ENCODE assay signal across 8 cellular contexts in the genomic region with DNA sequence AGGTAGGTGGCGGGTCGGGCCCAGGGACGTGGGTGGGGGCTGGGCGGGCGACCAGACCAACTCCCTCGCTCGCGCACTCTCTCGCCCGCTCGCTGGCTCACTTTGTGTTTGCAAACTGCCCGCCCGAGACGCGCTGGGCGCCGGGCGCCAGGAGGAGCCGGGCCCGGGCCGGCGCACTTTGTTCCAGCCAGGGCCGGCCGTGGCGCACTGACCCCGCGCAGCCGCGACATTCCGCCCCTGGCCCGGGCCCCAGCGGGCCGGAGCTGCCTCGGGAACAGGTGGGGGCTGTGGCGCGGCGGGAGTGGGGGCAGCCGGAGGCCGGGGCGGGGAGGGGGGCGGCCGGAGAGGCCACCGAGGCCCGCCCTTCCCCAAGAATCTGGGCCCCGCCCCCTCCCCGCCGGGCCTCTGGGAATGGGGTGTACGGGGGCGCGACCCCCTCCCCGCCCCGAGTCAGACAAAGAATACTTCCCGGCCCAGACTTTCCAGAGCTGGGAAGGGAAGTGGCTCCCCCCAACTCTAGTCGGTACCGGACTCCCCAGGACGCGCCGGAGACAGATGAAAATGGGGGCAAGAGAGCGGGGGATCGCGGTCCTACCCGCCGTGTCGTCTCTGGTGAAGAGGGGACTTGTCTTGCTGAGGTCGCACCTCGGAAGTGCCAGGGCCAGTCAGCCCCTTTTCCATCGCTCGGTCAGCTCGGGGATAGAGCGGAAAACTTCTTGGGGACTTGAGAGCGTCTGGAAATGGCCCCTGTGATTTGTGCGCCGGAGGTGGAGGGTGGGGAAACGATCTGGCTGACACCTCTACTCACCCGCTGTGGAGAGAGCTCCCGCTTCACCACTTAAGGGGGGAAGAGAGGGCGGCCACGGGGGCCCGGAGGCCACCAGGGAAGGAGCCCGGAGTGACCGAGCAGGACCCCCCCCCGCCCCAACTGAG. TPM values are rescaled to one million over a fixed set of nuclear protein-coding genes. Genes with fewer than 3 reads are reported as not detected.
DNase-seq lines count a peak whose midpoint lies in the region; ATAC-seq, FAIRE-seq and TF ChIP-seq lines count a peak whose summit lies in the region.

No MANE protein-coding gene starts in this region.

- peak overlapping the region; percentile 19 for H2AK5ac ChIP-seq in trophoblast cell (ENCODE audit: low read length)

- intact Hi-C loops in HCT116 (cut with micrococcal nuclease), result loop anchor here (1.0 kb wide), 1 partner anchor 123 kb away; no protein-coding TSS in a partner anchor
- intact Hi-C loops in Right ventricle myocardium superior (cut with DNase I), result no loop called here

- peak overlapping the region; percentile 45 for H2BK12ac ChIP-seq in trophoblast cell (ENCODE audit: low read length)

- no peaks in the 10 kb centered on the region for H4K20me1 ChIP-seq in HCT116 (ENCODE audit: insufficient read depth)

- H3K14ac ChIP-seq in trophoblast cell (ENCODE audit: low read length), result peak overlapping the region; percentile 55

- H2AFZ ChIP-seq in HCT116 (ENCODE audit: low read depth, low read length, poor library complexity, severe bottlenecking), result no peak overlapping the region
- peak overlapping the region; percentile 72 for H2AFZ ChIP-seq in trophoblast cell (ENCODE audit: insufficient read depth, low read length, poor library complexity)

- TF ChIP-seq RAD21 in HCT116 (IDR thresholded peaks at IDR 0.05; ENCODE audit: low read depth), result no peak

- DNase-seq in NCI-H146 (lab: John Stamatoyannopoulos, UW) (peak; percentile 69), NCI-H146 treated with DMSO at 0.1 percent for 48 hours (lab: John Stamatoyannopoulos, UW; ENCODE audit: unreplicated experiment) (no peak), HCT116 (ENCODE audit: low read depth, low spot score) (no peak), NB4 (ENCODE audit: low read depth) (peak; percentile 70), Right ventricle myocardium superior (no peak), trophoblast cell (peak; percentile 53 to 80), RCC 7860 (ENCODE audit: low spot score) (no peak)
- DNase-seq in activated naive CD4-positive, alpha-beta T cell treated with anti-CD3 and anti-CD28 coated beads, Interleukin-2, amount 10 ng/mL, durations not matched to agents 7 days and 5 days, result peak; percentile 49

- H2BK120ac ChIP-seq in trophoblast cell (ENCODE audit: insufficient read depth, low read length, poor library complexity), result no peak overlapping the region

- POLR2A ChIA-PET in HCT116 (lab: Charles Lee), result no interaction called here

- peaks cover 2% of the 10 kb centered on the region for H3K36me3 Mint-ChIP-seq in activated naive CD4-positive, alpha-beta T cell treated with anti-CD3 and anti-CD28 coated beads, Interleukin-2, amount 10 ng/mL, durations not matched to agents 7 days and 5 days

- H3K18ac ChIP-seq in trophoblast cell (ENCODE audit: low read length), result peak overlapping the region; percentile 71

- no TSS peak for BruUV-seq in HCT116 (replicated peaks; lab: Mats Ljungman, UMichigan)

- peaks cover 91% of the 10 kb centered on the region for H3K27me3 Mint-ChIP-seq in activated naive CD4-positive, alpha-beta T cell treated with anti-CD3 and anti-CD28 coated beads, Interleukin-2, amount 10 ng/mL, durations not matched to agents 7 days and 5 days

- peak overlapping the region; percentile 61 for H4K91ac ChIP-seq in trophoblast cell (ENCODE audit: low read depth, low read length)

- CTCF ChIA-PET in HCT116 (lab: Charles Lee), result no interaction called here
- CTCF ChIA-PET in activated naive CD4-positive, alpha-beta T cell treated with anti-CD3 and anti-CD28 coated beads, Interleukin-2, amount 10 ng/mL, durations not matched to agents 7 days and 5 days (lab: Charles Lee), result no interaction called here

- no CpG with 5 or more reads among the region's 82 CpGs for WGBS in trophoblast cell (ENCODE audit: extremely low coverage, insufficient coverage, insufficient read length)

- no peak for TF ChIP-seq CTCF in HCT116 (IDR thresholded peaks at IDR 0.05 in 2 of 3, conservative IDR thresholded peaks at IDR 0.05 in 1 of 3; ENCODE audit: borderline replicate concordance in 1 of 3, insufficient read depth in 1 of 3, low read depth in 2 of 3, low read length in 2 of 3)
- no peak for TF ChIP-seq CTCF in NB4 (IDR thresholded peaks at IDR 0.05; ENCODE audit: low read depth, low read length)

- H3K9me2 ChIP-seq in HCT116 (ENCODE audit: insufficient read depth), result no peaks in the 10 kb centered on the region

- no peak overlapping the region for H4K12ac ChIP-seq in trophoblast cell (ENCODE audit: low read depth, low read length)

- ATAC-seq in HCT116, result no peak; the same call in 1 of the 2 replicates
- peak; percentile 40 for ATAC-seq in Right ventricle myocardium superior (ENCODE audit: poor library complexity)

- peak overlapping the region; percentile 32 for H4K8ac ChIP-seq in trophoblast cell (ENCODE audit: low read depth, low read length)

- RAD21 ChIA-PET in HCT116 (lab: Charles Lee; ENCODE audit: low non-redundant PET in 1 of 2, low total read pairs in 2 of 2, uncharacterized antibody in 2 of 2, unreplicated experiment in 2 of 2), result no interaction called here

- peaks cover 4% of the 10 kb centered on the region for H3K79me1 ChIP-seq in trophoblast cell (ENCODE audit: low read length)

- peak overlapping the region; percentile 64 for H3K27ac Mint-ChIP-seq in activated naive CD4-positive, alpha-beta T cell treated with anti-CD3 and anti-CD28 coated beads, Interleukin-2, amount 10 ng/mL, durations not matched to agents 7 days and 5 days

- peak overlapping the region; percentile 25 for H3K4ac ChIP-seq in trophoblast cell (ENCODE audit: low read depth, low read length)

- no peaks in the 10 kb centered on the region for H3K9me3 ChIP-seq in HCT116 (ENCODE audit: control insufficient read depth in 1 of 2, insufficient read depth in 1 of 2, low read depth in 1 of 2, low read length in 2 of 2)
- no peaks in the 10 kb centered on the region for H3K9me3 ChIP-seq in trophoblast cell (ENCODE audit: insufficient read depth, low read depth, low read length)

- H3K9ac ChIP-seq in HCT116 (ENCODE audit: low read length), result peak overlapping the region; percentile 71
- peak overlapping the region; percentile 71 for H3K9ac ChIP-seq in trophoblast cell (ENCODE audit: low read length)

- H3K4me3 ChIP-seq in HCT116 (replicated peaks in 1 of 2; ENCODE audit: low read depth in 1 of 2, low read length in 2 of 2), result peak overlapping the region; percentile 81 to 82
- peak overlapping the region; percentile 78 for H3K4me3 ChIP-seq in NB4 (ENCODE audit: low read depth, low read length)
- H3K4me3 ChIP-seq in trophoblast cell (ENCODE audit: low read depth, low read length), result peak overlapping the region; percentile 84

- peak overlapping the region; percentile 3 for H2BK5ac ChIP-seq in trophoblast cell (ENCODE audit: low read depth, low read length, poor library complexity)

- peaks cover 0 to 17% of the 10 kb centered on the region in 2 experiments; a peak in 2 of 4 replicates for H3K4me1 ChIP-seq in HCT116 (ENCODE audit: control insufficient read depth in 1 of 2, insufficient read depth in 2 of 2, low read length in 2 of 2)
- H3K4me1 ChIP-seq in trophoblast cell (ENCODE audit: control insufficient read depth in 1 of 2, insufficient read depth in 2 of 2, low read length in 2 of 2), result peaks cover 18 to 22% of the 10 kb centered on the region in 2 experiments

- H3K4me2 ChIP-seq in HCT116 (ENCODE audit: low read length), result peak overlapping the region; percentile 96
- H3K4me2 ChIP-seq in trophoblast cell (ENCODE audit: low read length), result peak overlapping the region; percentile 83

- no peak for FAIRE-seq in RCC 7860 (lab: Jason Lieb, UNC)

- TF ChIP-seq POLR2A in HCT116 (IDR thresholded peaks at IDR 0.05; ENCODE audit: borderline replicate concordance, extremely low read depth, insufficient read depth, insufficient read length) (no peak), NB4 (IDR thresholded peaks at IDR 0.05; ENCODE audit: extremely low read depth, insufficient read length) (no peak)

- peaks cover 25% of the 10 kb centered on the region for H3K4me1 Mint-ChIP-seq in activated naive CD4-positive, alpha-beta T cell treated with anti-CD3 and anti-CD28 coated beads, Interleukin-2, amount 10 ng/mL, durations not matched to agents 7 days and 5 days

- H3K27me3 ChIP-seq in HCT116 (ENCODE audit: insufficient read depth, low read length), result no peaks in the 10 kb centered on the region
- peaks cover 20% of the 10 kb centered on the region for H3K27me3 ChIP-seq in trophoblast cell (ENCODE audit: insufficient read depth, low read length)

- peak overlapping the region; percentile 86 for H3K4me3 Mint-ChIP-seq in activated naive CD4-positive, alpha-beta T cell treated with anti-CD3 and anti-CD28 coated beads, Interleukin-2, amount 10 ng/mL, durations not matched to agents 7 days and 5 days

- H3K36me3 ChIP-seq in HCT116 (ENCODE audit: control insufficient read depth in 1 of 2, insufficient read depth in 2 of 2, low read length in 2 of 2), result peaks cover 3 to 5% of the 10 kb centered on the region in 2 experiments; a peak in 1 of 4 replicates
- peaks cover 0 to 8% of the 10 kb centered on the region in 2 experiments for H3K36me3 ChIP-seq in trophoblast cell (ENCODE audit: control insufficient read depth in 1 of 2, insufficient read depth in 2 of 2, low read length in 2 of 2)

- no peak overlapping the region for H3K23ac ChIP-seq in trophoblast cell (ENCODE audit: low read length)

- peak overlapping the region; percentile 70; the same call in 1 of the 2 replicates for H3K27ac ChIP-seq in HCT116 (ENCODE audit: low read depth, low read length)
- H3K27ac ChIP-seq in trophoblast cell (ENCODE audit: low read depth, low read length), result no peak overlapping the region

- peaks cover 65% of the 10 kb centered on the region for H3K79me2 ChIP-seq in HCT116 (ENCODE audit: insufficient read depth, low read length)
- H3K79me2 ChIP-seq in trophoblast cell (ENCODE audit: control insufficient read depth, insufficient read depth, low read length, poor library complexity), result peaks cover 2% of the 10 kb centered on the region

- no peaks in the 10 kb centered on the region for H3K9me3 Mint-ChIP-seq in activated naive CD4-positive, alpha-beta T cell treated with anti-CD3 and anti-CD28 coated beads, Interleukin-2, amount 10 ng/mL, durations not matched to agents 7 days and 5 days

TF ChIP-seq in HCT116, 20 proteins besides CTCF, POLR2A, EP300 and RAD21:
- TF ChIP-seq FOSL1 (IDR thresholded peaks at IDR 0.05; ENCODE audit: low read depth), result no peak
- peak; percentile 70 for TF ChIP-seq ZFX (IDR thresholded peaks at IDR 0.05)

RNA-seq across cellular contexts. Expression of gene FOXP4, which starts 1.0 kb away (rescaled TPM):
- total RNA-seq in HCT116 (2021; ENCODE audit: unreplicated experiment) (32.3 TPM), Right ventricle myocardium superior (14.4 TPM)
- polyA plus RNA-seq in HCT116 (2012), result 23.8 and 25.7 TPM in 2 replicates
- polyA plus RNA-seq in trophoblast cell (2013), result 14.4 TPM in 2 replicates

Comparison
In these comparisons a context has a peak if more than half of its experiments do, and no peak if none do; other contexts are left out.
1. DNase-seq: peak in NCI-H146 (single experiment), NB4 (single experiment), activated naive CD4-positive, alpha-beta T cell treated with anti-CD3 and anti-CD28 coated beads, Interleukin-2, amount 10 ng/mL, durations not matched to agents 7 days and 5 days (single experiment) and trophoblast cell (2 of 2); none in NCI-H146 treated with DMSO at 0.1 percent for 48 hours (single experiment), HCT116 (single experiment), Right ventricle myocardium superior (single experiment) and RCC 7860 (single experiment).
2. Peak in every context shown above with its lines, with median percentiles within 50 percentile points of each other: H3K4me3 ChIP-seq.